In the genomic region with DNA sequence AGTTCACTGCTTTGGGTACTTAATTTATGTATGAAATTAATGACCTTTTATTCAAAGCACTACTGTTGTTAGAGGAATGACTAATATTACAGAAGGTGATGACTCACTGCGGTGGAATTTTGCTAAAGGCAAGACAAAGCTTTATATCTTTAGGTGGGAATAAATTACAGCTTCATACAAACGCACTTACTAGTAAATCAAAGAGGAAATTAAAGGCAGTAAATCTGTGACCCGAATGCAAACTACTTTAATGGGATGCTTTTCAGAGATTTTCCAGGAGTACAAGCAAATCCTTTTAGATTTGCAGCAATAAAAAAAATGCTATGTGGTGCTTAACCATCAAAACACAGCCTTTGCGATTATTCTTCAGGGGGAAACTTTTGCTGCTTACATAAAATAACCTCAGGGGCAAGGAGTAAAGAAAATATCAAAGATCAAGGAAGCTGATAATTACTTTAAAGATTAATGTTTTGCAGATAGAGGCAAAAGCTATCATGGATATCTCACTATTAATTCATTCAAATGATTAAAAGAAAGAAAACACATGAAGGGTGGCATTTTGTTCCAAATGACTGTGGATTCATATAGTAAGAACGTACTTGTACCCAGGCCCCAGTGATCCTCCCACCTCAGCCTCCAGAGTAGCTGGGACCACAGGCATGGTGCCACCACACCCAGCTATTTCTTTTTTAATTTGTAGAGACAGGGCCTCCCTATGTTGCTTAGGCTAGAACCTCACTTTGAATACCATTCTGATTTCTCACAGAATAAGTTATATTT, we compare ENCODE assay signal across 9 cellular contexts.
DNase-seq lines count a peak whose midpoint lies in the region; ATAC-seq, FAIRE-seq and TF ChIP-seq lines count a peak whose summit lies in the region.
"Had no signal": no experiment of that assay in that cellular context is flagged by ENCODE, and none has a peak within 500 bp of the region (broad histone marks: within the 10 kb centered on the region; RNA-seq: fewer than 3 reads in every experiment).

No MANE protein-coding gene starts in this region.

- no peaks in the 10 kb centered on the region for H3K9me3 ChIP-seq in mesodermal cell (ENCODE audit: control insufficient read depth, low read length)

- peak overlapping the region; percentile 83 for H3K27ac ChIP-seq in mesodermal cell (ENCODE audit: low read depth, low read length, severe bottlenecking)

- no peak for ATAC-seq in GM21367 (IDR thresholded peaks at IDR 0.05; ENCODE audit: unreplicated experiment)
- ATAC-seq: stimulated activated naive CD8-positive, alpha-beta T cell treated with anti-CD3 and anti-CD28 coated beads, Interleukin-15, amount 100 ng/mL, for 72 hours had no signal

- peaks cover 13% of the 10 kb centered on the region for H3K4me1 ChIP-seq in mesodermal cell (ENCODE audit: control insufficient read depth, insufficient read depth, low read length, poor library complexity, severe bottlenecking)

- CTCF ChIA-PET in BJ (lab: Yijun Ruan, JAX): no interaction called here

- 92% methylated on average over 2 of the region's 5 CpGs; no CpG with 5 or more reads in 1 of the 2 experiments for WGBS in mesodermal cell (ENCODE audit: insufficient coverage in 2 of 2), 2 experiments

- H3K27me3 ChIP-seq in BJ (ENCODE audit: control insufficient read depth, insufficient read depth, low read length): no peaks in the 10 kb centered on the region
- no peaks in the 10 kb centered on the region for H3K27me3 ChIP-seq in bronchial epithelial cell (ENCODE audit: control insufficient read depth, insufficient read depth, low read length)

- no peak for FAIRE-seq in bronchial epithelial cell (lab: Jason Lieb, UNC)

- DNase-seq in BJ (ENCODE audit: low read depth) (peak; percentile 86), M059J (ENCODE audit: low read depth) (peak; percentile 97), bronchial epithelial cell (ENCODE audit: low read depth) (peak; percentile 91), NCI-H524 treated with DMSO at 0.1 percent for 48 hours (lab: John Stamatoyannopoulos, UW) (no peak), G401 (ENCODE audit: low spot score) (no peak)
- no peak for DNase-seq in activated CD4-positive, CD25-positive, alpha-beta regulatory T cell (lab: John Stamatoyannopoulos, UW)
- DNase-seq: stimulated activated naive CD8-positive, alpha-beta T cell treated with anti-CD3 and anti-CD28 coated beads, Interleukin-15, amount 100 ng/mL, for 72 hours had no signal

- in situ Hi-C loops in G401 (cut with HindIII; ENCODE audit: low sequenced_read_pairs): no loop called here

- H3K36me3 ChIP-seq in BJ (ENCODE audit: control insufficient read depth, insufficient read depth, low read length) (no peaks in the 10 kb centered on the region), bronchial epithelial cell (ENCODE audit: control insufficient read depth, insufficient read depth, low read length) (no peaks in the 10 kb centered on the region), mesodermal cell (ENCODE audit: control insufficient read depth, insufficient read depth, low read length) (peaks cover 25% of the 10 kb centered on the region)

- TF ChIP-seq CTCF in BJ (IDR thresholded peaks at IDR 0.05; ENCODE audit: insufficient read depth, low read depth, low read length) (no peak), bronchial epithelial cell (IDR thresholded peaks at IDR 0.05; ENCODE audit: insufficient read depth, low read length, severe bottlenecking) (no peak)

- H3K4me3 ChIP-seq in BJ (ENCODE audit: low read depth, low read length): no peak overlapping the region
- no peak overlapping the region for H3K4me3 ChIP-seq in bronchial epithelial cell (ENCODE audit: low read depth, low read length)
- no peak overlapping the region for H3K4me3 ChIP-seq in mesodermal cell (ENCODE audit: extremely low read depth, insufficient read depth, low read length, poor library complexity, severe bottlenecking)

- POLR2A ChIA-PET in BJ (lab: Charles Lee): no interaction called here

Comparison
In these comparisons a context has a peak if more than half of its experiments do, and no peak if none do; other contexts are left out.
1. DNase-seq: peak in BJ (single experiment), M059J (single experiment) and bronchial epithelial cell (single experiment); none in activated CD4-positive, CD25-positive, alpha-beta regulatory T cell (0 of 4), NCI-H524 treated with DMSO at 0.1 percent for 48 hours (single experiment) and G401 (single experiment).